1 cellular context compared by ENCODE assay signal in the genomic region with DNA sequence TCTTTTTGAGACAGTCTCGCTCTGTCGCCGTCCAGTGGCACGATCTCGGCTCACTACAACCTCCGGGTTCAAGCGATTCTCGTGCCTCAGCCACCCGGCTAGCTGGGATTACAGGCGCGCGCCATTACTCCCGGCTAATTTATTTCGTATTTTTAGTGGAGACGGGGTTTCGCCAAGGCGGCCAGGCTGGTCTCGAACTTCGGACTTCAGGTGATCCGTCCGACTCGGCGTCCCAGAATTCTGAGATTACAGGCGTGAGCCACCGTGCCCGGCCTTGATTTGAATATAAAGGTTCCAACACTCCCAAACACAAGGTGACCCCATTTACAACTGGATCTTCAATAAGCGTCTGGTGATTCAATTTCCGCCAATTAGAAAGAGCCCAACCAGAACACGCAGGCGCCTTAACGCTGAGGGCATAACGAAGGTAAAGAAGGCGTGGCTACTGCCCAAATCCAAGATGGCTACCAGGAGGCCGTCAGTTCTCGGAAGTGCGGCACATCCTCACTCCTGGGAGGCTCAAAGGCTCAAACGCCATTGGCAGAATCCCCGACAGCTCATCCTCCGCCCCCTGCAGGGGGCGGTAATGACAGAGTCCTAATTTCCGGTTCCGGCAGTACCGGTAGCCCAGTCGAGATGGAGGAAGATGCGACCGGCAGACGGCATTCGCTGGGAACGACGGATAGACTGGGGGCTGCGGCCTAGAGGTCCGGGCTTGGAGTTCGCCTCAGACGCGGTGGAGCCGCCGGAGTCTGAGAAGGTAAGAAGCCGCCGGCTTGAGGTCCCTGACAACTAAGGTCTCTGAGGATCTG.
TF ChIP-seq lines count a peak whose summit lies in the region.

A gene with protein sequence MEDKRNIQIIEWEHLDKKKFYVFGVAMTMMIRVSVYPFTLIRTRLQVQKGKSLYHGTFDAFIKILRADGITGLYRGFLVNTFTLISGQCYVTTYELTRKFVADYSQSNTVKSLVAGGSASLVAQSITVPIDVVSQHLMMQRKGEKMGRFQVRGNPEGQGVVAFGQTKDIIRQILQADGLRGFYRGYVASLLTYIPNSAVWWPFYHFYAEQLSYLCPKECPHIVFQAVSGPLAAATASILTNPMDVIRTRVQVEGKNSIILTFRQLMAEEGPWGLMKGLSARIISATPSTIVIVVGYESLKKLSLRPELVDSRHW (plus strand): TSS at position 617 of the 812 bp plus-strand sequence. CDS start 5,744 bp downstream, outside the sequence.

TF ChIP-seq in HepG2, 621 proteins besides CTCF, POLR2A, EP300 and RAD21 (continued from another document and continues in another):
- TF ChIP-seq, protein P1, sequence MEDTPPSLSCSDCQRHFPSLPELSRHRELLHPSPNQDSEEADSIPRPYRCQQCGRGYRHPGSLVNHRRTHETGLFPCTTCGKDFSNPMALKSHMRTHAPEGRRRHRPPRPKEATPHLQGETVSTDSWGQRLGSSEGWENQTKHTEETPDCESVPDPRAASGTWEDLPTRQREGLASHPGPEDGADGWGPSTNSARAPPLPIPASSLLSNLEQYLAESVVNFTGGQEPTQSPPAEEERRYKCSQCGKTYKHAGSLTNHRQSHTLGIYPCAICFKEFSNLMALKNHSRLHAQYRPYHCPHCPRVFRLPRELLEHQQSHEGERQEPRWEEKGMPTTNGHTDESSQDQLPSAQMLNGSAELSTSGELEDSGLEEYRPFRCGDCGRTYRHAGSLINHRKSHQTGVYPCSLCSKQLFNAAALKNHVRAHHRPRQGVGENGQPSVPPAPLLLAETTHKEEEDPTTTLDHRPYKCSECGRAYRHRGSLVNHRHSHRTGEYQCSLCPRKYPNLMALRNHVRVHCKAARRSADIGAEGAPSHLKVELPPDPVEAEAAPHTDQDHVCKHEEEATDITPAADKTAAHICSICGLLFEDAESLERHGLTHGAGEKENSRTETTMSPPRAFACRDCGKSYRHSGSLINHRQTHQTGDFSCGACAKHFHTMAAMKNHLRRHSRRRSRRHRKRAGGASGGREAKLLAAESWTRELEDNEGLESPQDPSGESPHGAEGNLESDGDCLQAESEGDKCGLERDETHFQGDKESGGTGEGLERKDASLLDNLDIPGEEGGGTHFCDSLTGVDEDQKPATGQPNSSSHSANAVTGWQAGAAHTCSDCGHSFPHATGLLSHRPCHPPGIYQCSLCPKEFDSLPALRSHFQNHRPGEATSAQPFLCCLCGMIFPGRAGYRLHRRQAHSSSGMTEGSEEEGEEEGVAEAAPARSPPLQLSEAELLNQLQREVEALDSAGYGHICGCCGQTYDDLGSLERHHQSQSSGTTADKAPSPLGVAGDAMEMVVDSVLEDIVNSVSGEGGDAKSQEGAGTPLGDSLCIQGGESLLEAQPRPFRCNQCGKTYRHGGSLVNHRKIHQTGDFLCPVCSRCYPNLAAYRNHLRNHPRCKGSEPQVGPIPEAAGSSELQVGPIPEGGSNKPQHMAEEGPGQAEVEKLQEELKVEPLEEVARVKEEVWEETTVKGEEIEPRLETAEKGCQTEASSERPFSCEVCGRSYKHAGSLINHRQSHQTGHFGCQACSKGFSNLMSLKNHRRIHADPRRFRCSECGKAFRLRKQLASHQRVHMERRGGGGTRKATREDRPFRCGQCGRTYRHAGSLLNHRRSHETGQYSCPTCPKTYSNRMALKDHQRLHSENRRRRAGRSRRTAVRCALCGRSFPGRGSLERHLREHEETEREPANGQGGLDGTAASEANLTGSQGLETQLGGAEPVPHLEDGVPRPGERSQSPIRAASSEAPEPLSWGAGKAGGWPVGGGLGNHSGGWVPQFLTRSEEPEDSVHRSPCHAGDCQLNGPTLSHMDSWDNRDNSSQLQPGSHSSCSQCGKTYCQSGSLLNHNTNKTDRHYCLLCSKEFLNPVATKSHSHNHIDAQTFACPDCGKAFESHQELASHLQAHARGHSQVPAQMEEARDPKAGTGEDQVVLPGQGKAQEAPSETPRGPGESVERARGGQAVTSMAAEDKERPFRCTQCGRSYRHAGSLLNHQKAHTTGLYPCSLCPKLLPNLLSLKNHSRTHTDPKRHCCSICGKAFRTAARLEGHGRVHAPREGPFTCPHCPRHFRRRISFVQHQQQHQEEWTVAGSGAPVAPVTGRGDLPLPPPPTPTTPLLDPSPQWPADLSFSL (CRISPR knock-in tag; IDR thresholded peaks at IDR 0.05) = no peak
- TF ChIP-seq HDAC6 (IDR thresholded peaks at IDR 0.05; ENCODE audit: low read depth, low read length) (no peak), GTF3A (CRISPR knock-in tag; conservative IDR thresholded peaks at IDR 0.05) (no peak), TGIF2 (CRISPR knock-in tag; IDR thresholded peaks at IDR 0.05) (no peak), SNAPC2 (CRISPR knock-in tag; IDR thresholded peaks at IDR 0.05) (no peak), ZNF549 (CRISPR knock-in tag; IDR thresholded peaks at IDR 0.05) (no peak), CBX1 (IDR thresholded peaks at IDR 0.05; ENCODE audit: low read depth) (no peak), ETV6 (CRISPR knock-in tag; conservative IDR thresholded peaks at IDR 0.05) (no peak), KDM2A (CRISPR knock-in tag; IDR thresholded peaks at IDR 0.05; ENCODE audit: borderline replicate concordance, low read depth) (peak; percentile 78; the same call in 1 of the 2 replicates), SRF (IDR thresholded peaks at IDR 0.05; ENCODE audit: low read depth, low read length) (no peak), THYN1 (CRISPR knock-in tag; IDR thresholded peaks at IDR 0.05; ENCODE audit: borderline replicate concordance, low read depth) (no peak), NR1H2 (CRISPR knock-in tag; IDR thresholded peaks at IDR 0.05; ENCODE audit: borderline replicate concordance, low read depth) (no peak), MIER3 (CRISPR knock-in tag; IDR thresholded peaks at IDR 0.05; ENCODE audit: borderline replicate concordance) (no peak; the same call in 1 of the 2 replicates), ZNF101 (CRISPR knock-in tag; IDR thresholded peaks at IDR 0.05; ENCODE audit: borderline replicate concordance, low read depth) (no peak), ZNF33A (CRISPR knock-in tag; IDR thresholded peaks at IDR 0.05; ENCODE audit: borderline replicate concordance) (no peak), PCBP1 (IDR thresholded peaks at IDR 0.05; ENCODE audit: borderline replicate concordance, low read depth, low read length) (no peak), ZNF737 (CRISPR knock-in tag; IDR thresholded peaks at IDR 0.05; ENCODE audit: borderline replicate concordance) (no peak), NFKB2 (CRISPR knock-in tag; IDR thresholded peaks at IDR 0.05; ENCODE audit: borderline replicate concordance) (peak; percentile 23; the same call in 1 of the 2 replicates), GPN1 (CRISPR knock-in tag; IDR thresholded peaks at IDR 0.05; ENCODE audit: borderline replicate concordance) (no peak), NFE2L1 (CRISPR knock-in tag; IDR thresholded peaks at IDR 0.05; ENCODE audit: borderline replicate concordance) (no peak), BORCS8-MEF2B (CRISPR knock-in tag; IDR thresholded peaks at IDR 0.05) (no peak), ZC3H4 (CRISPR knock-in tag; IDR thresholded peaks at IDR 0.05; ENCODE audit: borderline replicate concordance) (no peak), ZNF670 (CRISPR knock-in tag; IDR thresholded peaks at IDR 0.05; ENCODE audit: borderline replicate concordance) (no peak), ZBTB42 (CRISPR knock-in tag; IDR thresholded peaks at IDR 0.05) (no peak), ZNF264 (CRISPR knock-in tag; IDR thresholded peaks at IDR 0.05) (no peak), ZNF761 (CRISPR knock-in tag; conservative IDR thresholded peaks at IDR 0.05) (no peak), KDM1A (CRISPR knock-in tag; IDR thresholded peaks at IDR 0.05) (no peak), ZNF20 (CRISPR knock-in tag; IDR thresholded peaks at IDR 0.05) (no peak), SMAD9 (CRISPR knock-in tag; IDR thresholded peaks at IDR 0.05) (no peak)
- TF ChIP-seq, protein P2, sequence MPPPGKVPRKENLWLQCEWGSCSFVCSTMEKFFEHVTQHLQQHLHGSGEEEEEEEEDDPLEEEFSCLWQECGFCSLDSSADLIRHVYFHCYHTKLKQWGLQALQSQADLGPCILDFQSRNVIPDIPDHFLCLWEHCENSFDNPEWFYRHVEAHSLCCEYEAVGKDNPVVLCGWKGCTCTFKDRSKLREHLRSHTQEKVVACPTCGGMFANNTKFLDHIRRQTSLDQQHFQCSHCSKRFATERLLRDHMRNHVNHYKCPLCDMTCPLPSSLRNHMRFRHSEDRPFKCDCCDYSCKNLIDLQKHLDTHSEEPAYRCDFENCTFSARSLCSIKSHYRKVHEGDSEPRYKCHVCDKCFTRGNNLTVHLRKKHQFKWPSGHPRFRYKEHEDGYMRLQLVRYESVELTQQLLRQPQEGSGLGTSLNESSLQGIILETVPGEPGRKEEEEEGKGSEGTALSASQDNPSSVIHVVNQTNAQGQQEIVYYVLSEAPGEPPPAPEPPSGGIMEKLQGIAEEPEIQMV (CRISPR knock-in tag; IDR thresholded peaks at IDR 0.05; ENCODE audit: low read depth) = no peak
- TF ChIP-seq, protein P3, sequence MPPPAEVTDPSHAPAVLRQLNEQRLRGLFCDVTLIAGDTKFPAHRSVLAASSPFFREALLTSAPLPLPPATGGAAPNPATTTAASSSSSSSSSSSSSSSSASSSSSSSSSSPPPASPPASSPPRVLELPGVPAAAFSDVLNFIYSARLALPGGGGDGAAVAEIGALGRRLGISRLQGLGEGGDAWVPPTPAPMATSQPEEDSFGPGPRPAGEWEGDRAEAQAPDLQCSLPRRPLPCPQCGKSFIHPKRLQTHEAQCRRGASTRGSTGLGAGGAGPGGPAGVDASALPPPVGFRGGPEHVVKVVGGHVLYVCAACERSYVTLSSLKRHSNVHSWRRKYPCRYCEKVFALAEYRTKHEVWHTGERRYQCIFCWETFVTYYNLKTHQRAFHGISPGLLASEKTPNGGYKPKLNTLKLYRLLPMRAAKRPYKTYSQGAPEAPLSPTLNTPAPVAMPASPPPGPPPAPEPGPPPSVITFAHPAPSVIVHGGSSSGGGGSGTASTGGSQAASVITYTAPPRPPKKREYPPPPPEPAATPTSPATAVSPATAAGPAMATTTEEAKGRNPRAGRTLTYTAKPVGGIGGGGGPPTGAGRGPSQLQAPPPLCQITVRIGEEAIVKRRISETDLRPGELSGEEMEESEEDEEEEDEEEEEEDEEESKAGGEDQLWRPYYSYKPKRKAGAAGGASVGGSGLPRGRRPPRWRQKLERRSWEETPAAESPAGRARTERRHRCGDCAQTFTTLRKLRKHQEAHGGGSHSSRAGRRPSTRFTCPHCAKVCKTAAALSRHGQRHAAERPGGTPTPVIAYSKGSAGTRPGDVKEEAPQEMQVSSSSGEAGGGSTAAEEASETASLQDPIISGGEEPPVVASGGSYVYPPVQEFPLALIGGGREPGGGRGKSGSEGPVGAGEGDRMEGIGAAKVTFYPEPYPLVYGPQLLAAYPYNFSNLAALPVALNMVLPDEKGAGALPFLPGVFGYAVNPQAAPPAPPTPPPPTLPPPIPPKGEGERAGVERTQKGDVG (CRISPR knock-in tag; IDR thresholded peaks at IDR 0.05; ENCODE audit: borderline replicate concordance) = peak; percentile 77; the same call in 1 of the 2 replicates
- TF ChIP-seq, protein P4, sequence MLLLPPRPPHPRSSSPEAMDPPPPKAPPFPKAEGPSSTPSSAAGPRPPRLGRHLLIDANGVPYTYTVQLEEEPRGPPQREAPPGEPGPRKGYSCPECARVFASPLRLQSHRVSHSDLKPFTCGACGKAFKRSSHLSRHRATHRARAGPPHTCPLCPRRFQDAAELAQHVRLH (CRISPR knock-in tag; IDR thresholded peaks at IDR 0.05; ENCODE audit: borderline replicate concordance, low read depth) = 0 out of 2 replicates have a peak, but pooled peaks have one; percentile 27
- TF ChIP-seq, protein P5, sequence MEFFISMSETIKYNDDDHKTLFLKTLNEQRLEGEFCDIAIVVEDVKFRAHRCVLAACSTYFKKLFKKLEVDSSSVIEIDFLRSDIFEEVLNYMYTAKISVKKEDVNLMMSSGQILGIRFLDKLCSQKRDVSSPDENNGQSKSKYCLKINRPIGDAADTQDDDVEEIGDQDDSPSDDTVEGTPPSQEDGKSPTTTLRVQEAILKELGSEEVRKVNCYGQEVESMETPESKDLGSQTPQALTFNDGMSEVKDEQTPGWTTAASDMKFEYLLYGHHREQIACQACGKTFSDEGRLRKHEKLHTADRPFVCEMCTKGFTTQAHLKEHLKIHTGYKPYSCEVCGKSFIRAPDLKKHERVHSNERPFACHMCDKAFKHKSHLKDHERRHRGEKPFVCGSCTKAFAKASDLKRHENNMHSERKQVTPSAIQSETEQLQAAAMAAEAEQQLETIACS (CRISPR knock-in tag; IDR thresholded peaks at IDR 0.05) = no peak
- TF ChIP-seq, protein P6, sequence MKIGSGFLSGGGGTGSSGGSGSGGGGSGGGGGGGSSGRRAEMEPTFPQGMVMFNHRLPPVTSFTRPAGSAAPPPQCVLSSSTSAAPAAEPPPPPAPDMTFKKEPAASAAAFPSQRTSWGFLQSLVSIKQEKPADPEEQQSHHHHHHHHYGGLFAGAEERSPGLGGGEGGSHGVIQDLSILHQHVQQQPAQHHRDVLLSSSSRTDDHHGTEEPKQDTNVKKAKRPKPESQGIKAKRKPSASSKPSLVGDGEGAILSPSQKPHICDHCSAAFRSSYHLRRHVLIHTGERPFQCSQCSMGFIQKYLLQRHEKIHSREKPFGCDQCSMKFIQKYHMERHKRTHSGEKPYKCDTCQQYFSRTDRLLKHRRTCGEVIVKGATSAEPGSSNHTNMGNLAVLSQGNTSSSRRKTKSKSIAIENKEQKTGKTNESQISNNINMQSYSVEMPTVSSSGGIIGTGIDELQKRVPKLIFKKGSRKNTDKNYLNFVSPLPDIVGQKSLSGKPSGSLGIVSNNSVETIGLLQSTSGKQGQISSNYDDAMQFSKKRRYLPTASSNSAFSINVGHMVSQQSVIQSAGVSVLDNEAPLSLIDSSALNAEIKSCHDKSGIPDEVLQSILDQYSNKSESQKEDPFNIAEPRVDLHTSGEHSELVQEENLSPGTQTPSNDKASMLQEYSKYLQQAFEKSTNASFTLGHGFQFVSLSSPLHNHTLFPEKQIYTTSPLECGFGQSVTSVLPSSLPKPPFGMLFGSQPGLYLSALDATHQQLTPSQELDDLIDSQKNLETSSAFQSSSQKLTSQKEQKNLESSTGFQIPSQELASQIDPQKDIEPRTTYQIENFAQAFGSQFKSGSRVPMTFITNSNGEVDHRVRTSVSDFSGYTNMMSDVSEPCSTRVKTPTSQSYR (CRISPR knock-in tag; IDR thresholded peaks at IDR 0.05; ENCODE audit: borderline replicate concordance) = no peak
